ENCODE assay signal across 8 cellular contexts in the genomic region with DNA sequence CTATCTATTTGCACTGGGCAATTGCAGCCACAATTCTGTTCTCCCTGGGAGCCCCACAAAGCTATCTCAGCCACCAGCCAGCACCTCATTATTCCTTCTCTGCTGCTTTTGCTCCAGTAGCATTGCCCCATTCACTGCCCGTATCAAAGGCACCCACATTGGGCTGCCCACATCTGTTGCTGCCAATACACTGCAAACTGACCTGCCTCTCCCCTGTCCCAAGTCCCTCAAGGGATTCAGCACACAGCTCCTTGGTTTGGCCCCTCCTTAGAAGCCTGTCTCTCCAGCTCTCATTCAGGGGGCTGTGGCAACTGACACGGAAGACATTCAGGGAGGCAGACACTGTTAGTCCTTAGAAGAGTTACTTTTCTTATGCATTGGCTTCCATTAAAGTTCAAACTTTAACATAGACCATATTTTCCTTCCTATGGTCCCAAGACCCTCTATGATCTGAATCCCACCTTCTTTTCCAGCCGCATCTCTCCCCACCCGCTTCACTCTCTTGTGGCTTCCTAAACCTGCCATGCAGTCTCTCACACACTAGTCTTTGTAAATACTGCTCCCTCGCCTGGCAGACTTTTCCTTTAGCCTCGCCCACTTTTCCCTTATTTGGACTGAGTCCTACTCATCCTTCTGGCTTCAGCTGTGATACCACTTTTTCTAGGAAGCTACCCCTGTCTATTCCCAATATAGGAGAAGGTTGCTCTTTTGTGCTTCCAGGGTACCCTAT. TPM values are rescaled to one million over a fixed set of nuclear protein-coding genes. Genes with fewer than 3 reads are reported as not detected.
A peak's percentile ranks its signal among the peaks of the same experiment; 100 is the strongest.
DNase-seq lines count a peak whose midpoint lies in the region; ATAC-seq and TF ChIP-seq lines count a peak whose summit lies in the region.

No MANE protein-coding gene starts in this region.

- 0 out of 2 replicates have a peak, but pooled peaks have one; percentile 12 for TF ChIP-seq CTCF in AG04450 (IDR thresholded peaks at IDR 0.05; ENCODE audit: low read depth, low read length)

- peaks cover 3 to 5% of the 10 kb centered on the region in 2 donors for H3K4me1 Mint-ChIP-seq in immature natural killer cell
- H3K4me1 Mint-ChIP-seq in CD8-positive, alpha-beta memory T cell, result peaks cover 14 to 18% (median 16%) of the 10 kb centered on the region in 3 donors

- POLR2A ChIA-PET in AG04450 (lab: Yijun Ruan, JAX), result no interaction called here
- POLR2A ChIA-PET in CD8-positive, alpha-beta memory T cell (lab: Charles Lee), result no interaction called here

- CTCF ChIA-PET in AG04450 (lab: Charles Lee), result interaction anchor here (0.6 to 3.9 kb wide), 6 partner anchors 21 to 149 kb away, joined by 3 to 28 read pairs (median 4); no protein-coding TSS in a partner anchor
- CTCF ChIA-PET in CD8-positive, alpha-beta memory T cell (lab: Charles Lee), result interaction anchor here (0.7 kb wide), 1 partner anchor 154 kb away, joined by 3 read pairs; no protein-coding TSS in a partner anchor

- no peak overlapping the region for H3K27ac Mint-ChIP-seq in immature natural killer cell
- no peak overlapping the region for H3K27ac Mint-ChIP-seq in CD8-positive, alpha-beta memory T cell

- no peak overlapping the region for H3K27ac ChIP-seq in AG04450 (ENCODE audit: low read depth, low read length)
- H3K27ac ChIP-seq in CD8-positive, alpha-beta memory T cell (ENCODE audit: low read depth, low read length), result no peak overlapping the region

- H3K27me3 ChIP-seq in AG04450 (ENCODE audit: control insufficient read depth, insufficient read depth, low read length), result peaks cover 5% of the 10 kb centered on the region
- H3K27me3 ChIP-seq in CD8-positive, alpha-beta memory T cell (ENCODE audit: insufficient read depth, low read length, poor library complexity, severe bottlenecking), result no peaks in the 10 kb centered on the region

- DNase-seq in AG04450 (ENCODE audit: low read depth, low spot score) (no peak), HuH-7.5 (ENCODE audit: low spot score) (peak; percentile 26), immature natural killer cell (no peak)
- DNase-seq in CD8-positive, alpha-beta memory T cell, result no peak

- ATAC-seq in SK-N-SH treated with all-trans-retinoic acid at 6 μM for 48 hours, result peak; percentile 83
- no peak for ATAC-seq in HG03108 (IDR thresholded peaks at IDR 0.05; ENCODE audit: unreplicated experiment)
- no peak for ATAC-seq in GM21528 (IDR thresholded peaks at IDR 0.05; ENCODE audit: low FRiP score, unreplicated experiment)

- no peaks in the 10 kb centered on the region for H3K36me3 ChIP-seq in CD8-positive, alpha-beta memory T cell (ENCODE audit: insufficient read depth, low read length)

- H3K9me3 ChIP-seq in AG04450 (ENCODE audit: control insufficient read depth, insufficient read depth, low read length) (no peaks in the 10 kb centered on the region; the same call in 1 of the 2 replicates), iPS-18c (ENCODE audit: control insufficient read depth, insufficient read depth, low read length) (no peaks in the 10 kb centered on the region)
- no peaks in the 10 kb centered on the region for H3K9me3 ChIP-seq in CD8-positive, alpha-beta memory T cell (ENCODE audit: low read length)

- no peak overlapping the region for H3K4me3 Mint-ChIP-seq in immature natural killer cell
- H3K4me3 Mint-ChIP-seq in CD8-positive, alpha-beta memory T cell, result no peak overlapping the region

- H3K4me1 ChIP-seq in CD8-positive, alpha-beta memory T cell (ENCODE audit: insufficient read depth, low read length), result peaks cover 7% of the 10 kb centered on the region

- no peaks in the 10 kb centered on the region for H3K9me3 Mint-ChIP-seq in immature natural killer cell
- no peaks in the 10 kb centered on the region for H3K9me3 Mint-ChIP-seq in CD8-positive, alpha-beta memory T cell

- peaks cover 4 to 10% (median 9%) of the 10 kb centered on the region in 3 donors for H3K27me3 Mint-ChIP-seq in immature natural killer cell (ENCODE audit: low read depth in 3 of 3)
- peaks cover 22 to 54% of the 10 kb centered on the region in 2 donors for H3K27me3 Mint-ChIP-seq in CD8-positive, alpha-beta memory T cell

- H3K4me3 ChIP-seq in AG04450 (ENCODE audit: low read depth, low read length), result no peak overlapping the region
- peak overlapping the region; percentile 10; the same call in 1 of the 2 replicates for H3K4me3 ChIP-seq in iPS-18c (ENCODE audit: insufficient read depth, low read depth, low read length)
- no peak overlapping the region for H3K4me3 ChIP-seq in CD8-positive, alpha-beta memory T cell (ENCODE audit: low read length)

- peaks cover 0 to 4% (median 0%) of the 10 kb centered on the region in 3 donors for H3K36me3 Mint-ChIP-seq in immature natural killer cell
- no peaks in the 10 kb centered on the region for H3K36me3 Mint-ChIP-seq in CD8-positive, alpha-beta memory T cell

TF ChIP-seq in SK-N-SH treated with all-trans-retinoic acid at 6 μM for 48 hours, 23 proteins besides CTCF, POLR2A, EP300 and RAD21:
- TF ChIP-seq ARNTL (CRISPR knock-in tag; IDR thresholded peaks at IDR 0.05; ENCODE audit: borderline replicate concordance, low read depth), result no peak
- no peak for TF ChIP-seq BACH2 (CRISPR knock-in tag; IDR thresholded peaks at IDR 0.05; ENCODE audit: borderline replicate concordance)
- no peak for TF ChIP-seq ISL1 (CRISPR knock-in tag; IDR thresholded peaks at IDR 0.05)
- TF ChIP-seq CSDC2 (CRISPR knock-in tag; IDR thresholded peaks at IDR 0.05), result no peak
- TF ChIP-seq ZFP3 (CRISPR knock-in tag; IDR thresholded peaks at IDR 0.05), result no peak
- TF ChIP-seq, protein P1, sequence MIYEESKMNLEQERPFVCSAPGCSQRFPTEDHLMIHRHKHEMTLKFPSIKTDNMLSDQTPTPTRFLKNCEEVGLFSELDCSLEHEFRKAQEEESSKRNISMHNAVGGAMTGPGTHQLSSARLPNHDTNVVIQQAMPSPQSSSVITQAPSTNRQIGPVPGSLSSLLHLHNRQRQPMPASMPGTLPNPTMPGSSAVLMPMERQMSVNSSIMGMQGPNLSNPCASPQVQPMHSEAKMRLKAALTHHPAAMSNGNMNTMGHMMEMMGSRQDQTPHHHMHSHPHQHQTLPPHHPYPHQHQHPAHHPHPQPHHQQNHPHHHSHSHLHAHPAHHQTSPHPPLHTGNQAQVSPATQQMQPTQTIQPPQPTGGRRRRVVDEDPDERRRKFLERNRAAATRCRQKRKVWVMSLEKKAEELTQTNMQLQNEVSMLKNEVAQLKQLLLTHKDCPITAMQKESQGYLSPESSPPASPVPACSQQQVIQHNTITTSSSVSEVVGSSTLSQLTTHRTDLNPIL (CRISPR knock-in tag; IDR thresholded peaks at IDR 0.05; ENCODE audit: low read depth), result no peak
- TF ChIP-seq RARB (CRISPR knock-in tag; IDR thresholded peaks at IDR 0.05), result no peak
- no peak for TF ChIP-seq ZC3H10 (CRISPR knock-in tag; IDR thresholded peaks at IDR 0.05)
- no peak for TF ChIP-seq ESRRG (CRISPR knock-in tag; IDR thresholded peaks at IDR 0.05)
- TF ChIP-seq ZNF70 (CRISPR knock-in tag; IDR thresholded peaks at IDR 0.05), result no peak
- no peak for TF ChIP-seq PPARA (CRISPR knock-in tag; IDR thresholded peaks at IDR 0.05; ENCODE audit: borderline replicate concordance)
TF ChIP-seq in SK-N-SH treated with all-trans-retinoic acid at 6 μM for 48 hours: peak in this region for 0.

RNA-seq across cellular contexts. Expression of a gene that starts 19.3 kb away (rescaled TPM):
- polyA plus RNA-seq in AG04450 (2011; rRNA removed), result 0.06 TPM in 1 of 2 replicates, not detected in the other
- polyA minus RNA-seq in AG04450 (2011; rRNA and poly(A)+ RNA removed), result not detected in 2 replicates
- not detected for polyA plus RNA-seq in immature natural killer cell
- total RNA-seq in CD8-positive, alpha-beta memory T cell, result not detected
- polyA plus RNA-seq in CD8-positive, alpha-beta memory T cell, result not detected

RNA-seq across cellular contexts. Expression of a gene that starts 45.9 kb away (rescaled TPM):
- polyA plus RNA-seq in AG04450 (2011; rRNA removed), result not detected in 2 replicates
- 0.52 and 0.60 TPM in 2 replicates for polyA minus RNA-seq in AG04450 (2011; rRNA and poly(A)+ RNA removed)
- not detected for polyA plus RNA-seq in immature natural killer cell
- total RNA-seq in CD8-positive, alpha-beta memory T cell, result under 1 TPM in 1 of 2 experiments, not detected in 1; 0.55 TPM
- polyA plus RNA-seq in CD8-positive, alpha-beta memory T cell, result not detected

RNA-seq across cellular contexts. Expression of a gene that starts 54.4 kb away (rescaled TPM):
- 7.0 and 8.2 TPM in 2 replicates for polyA plus RNA-seq in AG04450 (2011; rRNA removed)
- 12.5 and 20.1 TPM in 2 replicates for polyA minus RNA-seq in AG04450 (2011; rRNA and poly(A)+ RNA removed)
- polyA plus RNA-seq in immature natural killer cell, result 10 to 100 TPM in 1 of 3 donors, 1 to 10 TPM in 2; 6.3 to 26.4 (median 6.6) TPM
- total RNA-seq in CD8-positive, alpha-beta memory T cell, result 1 to 10 TPM; 4.5 to 4.7 TPM
- 32.1 TPM for polyA plus RNA-seq in CD8-positive, alpha-beta memory T cell
